Comparison of ENCODE assay signal across 29 cellular contexts in genomic region chr6:13677878-13678254, GRCh38. TPM values are rescaled to one million over a fixed set of nuclear protein-coding genes. Genes with fewer than 3 reads are reported as not detected.
A peak's percentile ranks its signal among the peaks of the same experiment; 100 is the strongest.
DNase-seq lines count a peak whose midpoint lies in the region; ATAC-seq and TF ChIP-seq lines count a peak whose summit lies in the region.
"Had no signal": no experiment of that assay in that cellular context is flagged by ENCODE, and none has a peak within 500 bp of the region (broad histone marks: within the 10 kb centered on the region; RNA-seq: fewer than 3 reads in every experiment).

No MANE protein-coding gene starts in this region.

- H4K12ac ChIP-seq in trophoblast cell (ENCODE audit: low read depth, low read length) = no peak overlapping the region

- H3K18ac ChIP-seq in trophoblast cell (ENCODE audit: low read length) = no peak overlapping the region

- H3K23ac ChIP-seq in trophoblast cell (ENCODE audit: low read length) = no peak overlapping the region

- H3K79me1 ChIP-seq in trophoblast cell (ENCODE audit: low read length) = no peaks in the 10 kb centered on the region

- CTCF ChIA-PET in HEK293 (lab: Yijun Ruan, JAX) = interaction anchor here (1.5 kb wide), 1 partner anchor 13 kb away, joined by 3 read pairs; no protein-coding TSS in a partner anchor

- H2BK120ac ChIP-seq in trophoblast cell (ENCODE audit: insufficient read depth, low read length, poor library complexity) = no peak overlapping the region

- H3K36me3 ChIP-seq in HEK293 (ENCODE audit: control insufficient read depth in 2 of 2, insufficient read depth in 1 of 2, low read length in 2 of 2) (peaks cover 0 to 5% of the 10 kb centered on the region in 2 experiments; a peak in 1 of 3 replicates), hepatocyte (replicated peaks; ENCODE audit: insufficient read depth, low read depth) (no peaks in the 10 kb centered on the region), trophoblast cell (ENCODE audit: control insufficient read depth in 1 of 2, insufficient read depth in 2 of 2, low read length in 2 of 2) (peaks cover 0 to 2% of the 10 kb centered on the region in 2 experiments)

- peak; percentile 61 for DNase-seq in amniotic epithelial cell (ENCODE audit: low read depth)
- peak; percentile 14 for DNase-seq in hepatocyte (ENCODE audit: low spot score)
- peak; percentile 26 to 80 for DNase-seq in trophoblast cell
- no peak for DNase-seq in central memory CD4-positive, alpha-beta T cell
- DNase-seq in Kasumi-1 (lab: John Stamatoyannopoulos, UW) = no peak
- DNase-seq: ACHN; activated CD8-positive, alpha-beta memory T cell treated with anti-CD3 and anti-CD28 coated beads, Interleukin-2, amount 50 U/mL, for 48 hours; activated CD8-positive, alpha-beta T cell treated with anti-CD3 and anti-CD28 coated beads for 36 hours; activated naive CD4-positive, alpha-beta T cell treated with Interleukin-2 at 50 U/mL for 16 hours; cerebellar nuclear complex; DMS153; HCEC 1CT; midbrain; naive thymus-derived CD4-positive, alpha-beta T cell; NCI-H1092; NCI-H1694 treated with DMSO at 0.1 percent for 48 hours; NCI-H446 treated with DMSO at 0.1 percent for 48 hours; NCI-H82; nucleus accumbens; psoas muscle; stimulated activated CD4-positive, alpha-beta T cell treated with anti-CD3 and anti-CD28 coated beads, Interleukin-15, amount 100 ng/mL, for 24 hours; stimulated activated CD4-positive, alpha-beta T cell treated with anti-CD3 and anti-CD28 coated beads, Interleukin-4, amount 100 ng/mL, for 4 hours; T-helper 1 cell; tibial artery had no signal

- H4K91ac ChIP-seq in trophoblast cell (ENCODE audit: low read depth, low read length) = no peak overlapping the region

- H3K4ac ChIP-seq in trophoblast cell (ENCODE audit: low read depth, low read length) = peak overlapping the region; percentile 19

- H3K27me3 ChIP-seq in hepatocyte (no peaks in the 10 kb centered on the region), trophoblast cell (ENCODE audit: insufficient read depth, low read length) (no peaks in the 10 kb centered on the region)
- H3K27me3 ChIP-seq: tibial artery had no signal

- H3K27ac ChIP-seq in HEK293 (ENCODE audit: extremely low read depth, low read depth, low read length) (no peak overlapping the region), hepatocyte (peak overlapping the region; percentile 67), trophoblast cell (ENCODE audit: low read depth, low read length) (no peak overlapping the region)
- H3K27ac ChIP-seq: psoas muscle, RWPE1, tibial artery had no signal

- H3K79me2 ChIP-seq in hepatocyte (peaks cover 100% of the 10 kb centered on the region), trophoblast cell (ENCODE audit: control insufficient read depth, insufficient read depth, low read length, poor library complexity) (no peaks in the 10 kb centered on the region)

- no peaks in the 10 kb centered on the region for H3K9me2 ChIP-seq in hepatocyte (replicated peaks; ENCODE audit: insufficient read depth)

- H3K14ac ChIP-seq in trophoblast cell (ENCODE audit: low read length) = no peak overlapping the region

- no peak overlapping the region for H2BK12ac ChIP-seq in trophoblast cell (ENCODE audit: low read length)

- no peak overlapping the region for H3K9ac ChIP-seq in trophoblast cell (ENCODE audit: low read length)

- H2BK5ac ChIP-seq in trophoblast cell (ENCODE audit: low read depth, low read length, poor library complexity) = no peak overlapping the region

- 53% methylated on average over 3 of the region's 3 CpGs for WGBS in hepatocyte (ENCODE audit: low lambda C conversion rate, missing lambda C conversion rate)
- WGBS in trophoblast cell (ENCODE audit: extremely low coverage, insufficient coverage, insufficient read length) = no CpG with 5 or more reads among the region's 3 CpGs

- H3K4me3 ChIP-seq in HEK293 (ENCODE audit: low read depth, low read length) (no peak overlapping the region), hepatocyte (no peak overlapping the region), trophoblast cell (ENCODE audit: low read depth, low read length) (no peak overlapping the region)
- H3K4me3 ChIP-seq: psoas muscle, tibial artery had no signal

- H3K4me2 ChIP-seq in hepatocyte (peak overlapping the region; percentile 65), trophoblast cell (ENCODE audit: low read length) (no peak overlapping the region)

- H4K8ac ChIP-seq in trophoblast cell (ENCODE audit: low read depth, low read length) = no peak overlapping the region

- H3K9me3 ChIP-seq in HEK293 (ENCODE audit: control insufficient read depth, insufficient read depth, low read depth, low read length) (no peaks in the 10 kb centered on the region), hepatocyte (ENCODE audit: low read depth) (no peaks in the 10 kb centered on the region), trophoblast cell (ENCODE audit: insufficient read depth, low read depth, low read length) (no peaks in the 10 kb centered on the region)

- POLR2A ChIA-PET in HEK293 (lab: Yijun Ruan, JAX) = interaction anchor here (1.1 kb wide), 1 partner anchor 13 kb away, joined by 3 read pairs; no protein-coding TSS in a partner anchor

- H4K20me1 ChIP-seq in hepatocyte (ENCODE audit: insufficient read depth, poor library complexity, severe bottlenecking) = peaks cover 27% of the 10 kb centered on the region

- no peak overlapping the region for H2AK5ac ChIP-seq in trophoblast cell (ENCODE audit: low read length)

- H2AFZ ChIP-seq in hepatocyte (no peak overlapping the region), trophoblast cell (ENCODE audit: insufficient read depth, low read length, poor library complexity) (no peak overlapping the region)

- H3K4me1 ChIP-seq in HEK293 (ENCODE audit: control insufficient read depth, insufficient read depth, low read length) = peaks cover 5% of the 10 kb centered on the region; the same call in 1 of the 2 replicates
- peaks cover 15% of the 10 kb centered on the region for H3K4me1 ChIP-seq in hepatocyte (ENCODE audit: insufficient read depth)
- H3K4me1 ChIP-seq in trophoblast cell (ENCODE audit: control insufficient read depth in 1 of 2, insufficient read depth in 2 of 2, low read length in 2 of 2) = peaks cover 0 to 4% of the 10 kb centered on the region in 2 experiments

- no peak for ATAC-seq in HG03442 (IDR thresholded peaks at IDR 0.05; ENCODE audit: unreplicated experiment)
- no peak for ATAC-seq in GM21529 (IDR thresholded peaks at IDR 0.05; ENCODE audit: unreplicated experiment)
- ATAC-seq: activated CD4-positive, CD25-positive, alpha-beta regulatory T cell treated with anti-CD3 and anti-CD28 coated beads, Interleukin-2, amount 50 U/mL, for 24 hours; activated CD8-positive, alpha-beta T cell treated with anti-CD3 and anti-CD28 coated beads for 36 hours; naive thymus-derived CD4-positive, alpha-beta T cell; psoas muscle had no signal

- TF ChIP-seq CTCF in HEK293 (tag by site-specific recombination; IDR thresholded peaks at IDR 0.05) = no peak
- no peak for TF ChIP-seq CTCF in hepatocyte (IDR thresholded peaks at IDR 0.05; ENCODE audit: poor library complexity)

TF ChIP-seq in HEK293, 187 proteins besides CTCF, POLR2A, EP300 and RAD21 (continues in another document):
- TF ChIP-seq ZNF248 (tag by site-specific recombination; IDR thresholded peaks at IDR 0.05) (no peak), ZNF121 (tag by site-specific recombination; IDR thresholded peaks at IDR 0.05) (0 out of 2 replicates have a peak, but pooled peaks have one; percentile 18), OSR2 (tag by site-specific recombination; IDR thresholded peaks at IDR 0.05) (peak; percentile 96), ZBTB21 (tag by site-specific recombination; IDR thresholded peaks at IDR 0.05) (peak; percentile 59; the same call in 1 of the 2 replicates), FEZF1 (tag by site-specific recombination; IDR thresholded peaks at IDR 0.05) (0 out of 2 replicates have a peak, but pooled peaks have one; percentile 31), PRDM6 (tag by site-specific recombination; IDR thresholded peaks at IDR 0.05) (no peak), ZNF398 (tag by site-specific recombination; IDR thresholded peaks at IDR 0.05) (0 out of 2 replicates have a peak, but pooled peaks have one; percentile 17), ZNF366 (tag by site-specific recombination; conservative IDR thresholded peaks at IDR 0.05) (peak; percentile 59; the same call in 1 of the 2 replicates), ZNF404 (tag by site-specific recombination; IDR thresholded peaks at IDR 0.05) (no peak)

RNA-seq across cellular contexts. Expression of gene RANBP9, which starts 33.8 kb away (rescaled TPM):
- total RNA-seq in hepatocyte = 28.6 and 36.1 TPM in 2 replicates
- 20.1 and 24.2 TPM in 2 replicates for polyA plus RNA-seq in hepatocyte
- polyA plus RNA-seq in trophoblast cell (2013) = 37.3 TPM in 2 replicates

Comparison
In these comparisons a context has a peak if more than half of its experiments do, and no peak if none do; other contexts are left out.
1. DNase-seq: peak in amniotic epithelial cell (single experiment), hepatocyte (single experiment) and trophoblast cell (2 of 2); none in central memory CD4-positive, alpha-beta T cell (single experiment) and Kasumi-1 (0 of 2).